ENCODE assay signal across 8 cellular contexts in the genomic region with DNA sequence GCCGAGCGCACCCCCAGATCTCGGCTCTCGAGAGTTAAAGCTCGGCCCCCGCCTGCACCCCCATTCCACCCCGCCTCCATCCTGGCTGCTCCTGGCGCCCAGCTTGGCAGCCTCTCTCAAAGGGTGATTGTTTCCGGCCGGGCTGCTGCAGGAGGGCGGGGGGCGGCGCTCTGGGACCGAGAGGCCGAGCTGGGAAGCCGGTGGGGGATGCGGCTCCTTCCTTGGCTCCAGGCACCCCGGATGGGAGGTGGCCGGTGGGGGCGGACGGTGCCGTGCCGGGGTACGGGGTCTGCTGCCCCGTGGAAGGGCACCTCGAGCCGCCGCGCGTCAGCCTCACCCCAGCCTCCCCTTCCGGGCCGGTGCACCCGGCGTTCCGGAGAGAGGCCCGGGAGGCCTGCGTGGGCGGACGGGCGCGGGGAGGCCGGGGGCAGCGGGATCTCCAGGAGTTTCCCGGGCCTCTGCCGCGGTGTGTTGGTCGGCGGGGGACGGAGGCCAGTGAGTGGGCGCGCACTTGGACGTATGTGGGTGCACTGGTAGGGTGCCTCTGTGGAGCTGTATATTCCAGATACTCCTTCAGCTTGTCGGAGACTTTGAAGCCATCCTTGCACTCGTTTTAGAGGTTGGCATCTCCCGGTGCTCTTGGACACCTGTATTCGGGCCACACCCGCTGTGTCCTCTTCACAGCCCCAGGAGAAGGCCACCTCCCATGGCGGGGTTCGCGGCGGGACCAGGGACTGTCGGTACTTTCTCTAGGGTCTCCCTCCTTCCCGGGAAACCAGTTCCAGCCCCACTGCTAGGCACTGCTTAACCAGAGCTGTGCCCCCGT. TPM values are rescaled to one million over a fixed set of nuclear protein-coding genes. Genes with fewer than 3 reads are reported as not detected.
DNase-seq lines count a peak whose midpoint lies in the region; ATAC-seq and TF ChIP-seq lines count a peak whose summit lies in the region.

No MANE protein-coding gene starts in this region.

- ATAC-seq in CD4-positive, CD25-positive, alpha-beta regulatory T cell (ENCODE audit: low read depth in 2 of 2): no peak
- ATAC-seq in memory B cell (ENCODE audit: low read depth): no peak
- ATAC-seq in GM18907 (IDR thresholded peaks at IDR 0.05; ENCODE audit: unreplicated experiment): no peak
- ATAC-seq in HG03045 (IDR thresholded peaks at IDR 0.05; ENCODE audit: unreplicated experiment): no peak

- H3K27me3 ChIP-seq in CD4-positive, CD25-positive, alpha-beta regulatory T cell (ENCODE audit: control insufficient read depth, insufficient read depth, low read length): peaks cover 21% of the 10 kb centered on the region
- H3K27me3 ChIP-seq in tibial artery: peaks cover 0 to 87% of the 10 kb centered on the region in 2 donors

- no peaks in the 10 kb centered on the region for H3K36me3 Mint-ChIP-seq in CD4-positive, CD25-positive, alpha-beta regulatory T cell
- no peaks in the 10 kb centered on the region for H3K36me3 Mint-ChIP-seq in memory B cell

- peaks cover 0 to 3% (median 0%) of the 10 kb centered on the region in 7 donors for H3K9me3 Mint-ChIP-seq in CD4-positive, CD25-positive, alpha-beta regulatory T cell
- H3K9me3 Mint-ChIP-seq in memory B cell: no peaks in the 10 kb centered on the region

- peak overlapping the region in 3 of 4 donors; percentile 31 to 71 (median 43) for H3K4me3 Mint-ChIP-seq in CD4-positive, CD25-positive, alpha-beta regulatory T cell
- peak overlapping the region; percentile 6 for H3K4me3 Mint-ChIP-seq in memory B cell

- peaks cover 10% of the 10 kb centered on the region for H3K4me1 ChIP-seq in CD4-positive, CD25-positive, alpha-beta regulatory T cell (ENCODE audit: control insufficient read depth, insufficient read depth, low read length, poor library complexity, severe bottlenecking)
- peaks cover 0 to 25% (median 16%) of the 10 kb centered on the region in 4 donors for H3K4me1 ChIP-seq in tibial artery

- H3K9me3 ChIP-seq in CD4-positive, CD25-positive, alpha-beta regulatory T cell (ENCODE audit: control insufficient read depth in 2 of 2, low read length in 2 of 2): no peaks in the 10 kb centered on the region
- no peaks in the 10 kb centered on the region for H3K9me3 ChIP-seq in tibial artery

- no peaks in the 10 kb centered on the region for H3K36me3 ChIP-seq in CD4-positive, CD25-positive, alpha-beta regulatory T cell (ENCODE audit: control insufficient read depth, insufficient read depth, low read length)
- no peaks in the 10 kb centered on the region for H3K36me3 ChIP-seq in tibial artery

- peaks cover 55% of the 10 kb centered on the region for H3K27me3 Mint-ChIP-seq in CD4-positive, CD25-positive, alpha-beta regulatory T cell
- H3K27me3 Mint-ChIP-seq in memory B cell: peaks cover 38% of the 10 kb centered on the region

- peaks cover 0 to 22% (median 5%) of the 10 kb centered on the region in 4 donors for H3K4me1 Mint-ChIP-seq in CD4-positive, CD25-positive, alpha-beta regulatory T cell
- peaks cover 16% of the 10 kb centered on the region for H3K4me1 Mint-ChIP-seq in memory B cell

- no peak overlapping the region for H3K4me3 ChIP-seq in CD4-positive, CD25-positive, alpha-beta regulatory T cell (ENCODE audit: low read depth, low read length)
- H3K4me3 ChIP-seq in tibial artery: peak overlapping the region; percentile 27 to 50

- no peak for TF ChIP-seq CTCF in tibial artery (IDR thresholded peaks at IDR 0.05)

- H3K27ac ChIP-seq in CD4-positive, CD25-positive, alpha-beta regulatory T cell (ENCODE audit: insufficient read depth, low read length, poor library complexity, severe bottlenecking): no peak overlapping the region
- H3K27ac ChIP-seq in tibial artery: no peak overlapping the region

- H3K27ac Mint-ChIP-seq in CD4-positive, CD25-positive, alpha-beta regulatory T cell: no peak overlapping the region
- no peak overlapping the region for H3K27ac Mint-ChIP-seq in memory B cell

- intact Hi-C loops in tibial artery (cut with DNase I; ENCODE audit: low total_unique reads): no loop called here

- DNase-seq in CD4-positive, CD25-positive, alpha-beta regulatory T cell: no peak
- DNase-seq in NCI-H2029 treated with DMSO at 0.1 percent for 48 hours (lab: John Stamatoyannopoulos, UW) (peak; percentile 6), astrocyte of the hippocampus (ENCODE audit: low read depth, low spot score) (peak; percentile 32), memory B cell (ENCODE audit: low spot score in 2 of 2) (no peak), tibial artery (no peak), germinal center (ENCODE audit: low spot score) (no peak)

RNA-seq across cellular contexts. Expression of gene B3GAT1, which starts 0.7 kb away (rescaled TPM):
- 1.9 TPM for total RNA-seq in CD4-positive, CD25-positive, alpha-beta regulatory T cell
- polyA plus RNA-seq in CD4-positive, CD25-positive, alpha-beta regulatory T cell: not detected

Comparison
In these comparisons a context has a peak if more than half of its experiments do, and no peak if none do; other contexts are left out.
1. DNase-seq: peak in NCI-H2029 treated with DMSO at 0.1 percent for 48 hours (single experiment) and astrocyte of the hippocampus (single experiment); none in CD4-positive, CD25-positive, alpha-beta regulatory T cell (0 of 3), memory B cell (0 of 2), tibial artery (0 of 2) and germinal center (single experiment).